Comparison of ENCODE assay signal across 9 cellular contexts in the genomic region with DNA sequence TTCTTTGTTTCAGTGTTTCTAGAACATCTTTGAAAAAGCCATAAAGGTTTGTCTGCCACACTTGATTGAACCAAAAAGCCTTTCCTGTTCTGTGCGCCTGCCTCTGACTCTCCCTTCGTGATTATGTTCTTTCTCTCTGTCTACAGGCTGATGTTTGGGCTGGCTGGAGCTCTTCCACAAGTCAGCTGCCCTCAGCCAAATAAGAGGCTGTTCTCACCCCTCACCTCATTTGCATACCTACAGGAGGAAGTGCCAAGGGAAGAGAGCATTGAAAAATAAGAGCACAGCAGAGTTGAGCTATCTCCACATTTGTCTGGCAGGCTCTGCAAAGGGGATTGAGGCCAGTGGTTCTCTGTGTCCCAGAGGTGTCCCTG. TPM values are rescaled to one million over a fixed set of nuclear protein-coding genes. Genes with fewer than 3 reads are reported as not detected.
A peak's percentile ranks its signal among the peaks of the same experiment; 100 is the strongest.
DNase-seq lines count a peak whose midpoint lies in the region; ATAC-seq and TF ChIP-seq lines count a peak whose summit lies in the region.
"Had no signal": no experiment of that assay in that cellular context is flagged by ENCODE, and none has a peak within 500 bp of the region (broad histone marks: within the 10 kb centered on the region; RNA-seq: fewer than 3 reads in every experiment).

No MANE protein-coding gene starts in this region.

- no peak overlapping the region for H2BK12ac ChIP-seq in neuronal stem cell (ENCODE audit: low read length)

- H3K4me3 ChIP-seq in DOHH2 (ENCODE audit: low read length) (peak overlapping the region; percentile 72), neuronal stem cell (ENCODE audit: low read length in 2 of 2) (no peak overlapping the region)

- TF ChIP-seq CTCF in DOHH2 (IDR thresholded peaks at IDR 0.05; ENCODE audit: low read depth, low read length, poor library complexity, severe bottlenecking): no peak
- TF ChIP-seq CTCF in chondrocyte (IDR thresholded peaks at IDR 0.05): no peak

- H2AK5ac ChIP-seq in neuronal stem cell (ENCODE audit: low read depth, low read length): no peak overlapping the region

- H3K36me3 ChIP-seq in DOHH2 (ENCODE audit: control insufficient read depth, low read length) (peaks cover 49% of the 10 kb centered on the region), neuronal stem cell (replicated peaks in 1 of 2; ENCODE audit: control insufficient read depth in 2 of 2, insufficient read depth in 2 of 2, low read length in 2 of 2) (no peaks in the 10 kb centered on the region)

- H3K27ac ChIP-seq in DOHH2 (ENCODE audit: low read depth, low read length) (peak overlapping the region; percentile 99), neuronal stem cell (replicated peaks; ENCODE audit: low read length) (no peak overlapping the region)

- H3K14ac ChIP-seq in neuronal stem cell (ENCODE audit: low read length): no peak overlapping the region

- peak; percentile 61 for DNase-seq in activated CD8-positive, alpha-beta T cell treated with anti-CD3 and anti-CD28 coated beads, Interleukin-2, amount 10 ng/mL, durations not matched to agents 7 days and 5 days
- no peak for DNase-seq in neuronal stem cell (ENCODE audit: low spot score)
- no peak for DNase-seq in chondrocyte (ENCODE audit: low spot score)
- DNase-seq in NCI-H524 treated with DMSO at 0.1 percent for 48 hours (lab: John Stamatoyannopoulos, UW): no peak
- no peak for DNase-seq in middle frontal gyrus (ENCODE audit: extremely low spot score, low spot score)

- H3K4me1 ChIP-seq in DOHH2 (ENCODE audit: control insufficient read depth, low read length) (peaks cover 92% of the 10 kb centered on the region), neuronal stem cell (ENCODE audit: control insufficient read depth in 2 of 2, insufficient read depth in 1 of 2, low read depth in 1 of 2, low read length in 2 of 2) (peaks cover 0 to 12% of the 10 kb centered on the region in 2 donors)

- H3K27ac Mint-ChIP-seq in activated CD8-positive, alpha-beta T cell treated with anti-CD3 and anti-CD28 coated beads, Interleukin-2, amount 10 ng/mL, durations not matched to agents 7 days and 5 days: no peak overlapping the region
- no peak overlapping the region for H3K27ac Mint-ChIP-seq in chondrocyte (ENCODE audit: unreplicated experiment)

- no peak overlapping the region for H4K91ac ChIP-seq in neuronal stem cell (ENCODE audit: low read depth, low read length, poor library complexity)

- H3K27me3 Mint-ChIP-seq in activated CD8-positive, alpha-beta T cell treated with anti-CD3 and anti-CD28 coated beads, Interleukin-2, amount 10 ng/mL, durations not matched to agents 7 days and 5 days (ENCODE audit: low read depth): no peaks in the 10 kb centered on the region
- peaks cover 21% of the 10 kb centered on the region for H3K27me3 Mint-ChIP-seq in chondrocyte (ENCODE audit: low read depth)

- H3K4me3 Mint-ChIP-seq in activated CD8-positive, alpha-beta T cell treated with anti-CD3 and anti-CD28 coated beads, Interleukin-2, amount 10 ng/mL, durations not matched to agents 7 days and 5 days: no peak overlapping the region
- H3K4me3 Mint-ChIP-seq in chondrocyte (ENCODE audit: unreplicated experiment): no peak overlapping the region
- H3K4me3 Mint-ChIP-seq: neural crest cell had no signal

- no peaks in the 10 kb centered on the region for H4K20me1 ChIP-seq in DOHH2 (ENCODE audit: control insufficient read depth, insufficient read depth, low read depth, low read length)

- peak overlapping the region; percentile 40 for H2AFZ ChIP-seq in neuronal stem cell (ENCODE audit: low read length)

- ATAC-seq in GM19438 (IDR thresholded peaks at IDR 0.05; ENCODE audit: low read depth, unreplicated experiment) (peak; percentile 62), HG03280 (IDR thresholded peaks at IDR 0.05; ENCODE audit: unreplicated experiment) (peak; percentile 62)
- peak; percentile 69 for ATAC-seq in activated CD8-positive, alpha-beta T cell treated with anti-CD3 and anti-CD28 coated beads, Interleukin-2, amount 10 ng/mL, durations not matched to agents 7 days and 5 days

- H3K27me3 ChIP-seq in DOHH2 (ENCODE audit: control insufficient read depth, low read length) (no peaks in the 10 kb centered on the region), neuronal stem cell (ENCODE audit: control insufficient read depth in 3 of 3, insufficient read depth in 3 of 3, low read depth in 1 of 3, low read length in 3 of 3) (peaks cover 0 to 7% (median 0%) of the 10 kb centered on the region in 3 experiments)

- H3K9me2 ChIP-seq in DOHH2 (replicated peaks; ENCODE audit: control insufficient read depth, low read length): no peaks in the 10 kb centered on the region

- no peak overlapping the region for H3K4ac ChIP-seq in neuronal stem cell (ENCODE audit: low read length)

- H3K36me3 Mint-ChIP-seq in activated CD8-positive, alpha-beta T cell treated with anti-CD3 and anti-CD28 coated beads, Interleukin-2, amount 10 ng/mL, durations not matched to agents 7 days and 5 days (ENCODE audit: low read depth): peaks cover 40% of the 10 kb centered on the region
- peaks cover 4% of the 10 kb centered on the region for H3K36me3 Mint-ChIP-seq in chondrocyte (ENCODE audit: low read depth)

- H3K9me3 ChIP-seq in DOHH2 (ENCODE audit: control insufficient read depth, insufficient read depth, low read length): 0 out of 2 replicates have a peak, but pooled peaks cover 3% of the 10 kb centered on the region
- H3K9me3 ChIP-seq in neuronal stem cell (replicated peaks in 1 of 2; ENCODE audit: control insufficient read depth in 2 of 2, insufficient read depth in 1 of 2, low read depth in 1 of 2, low read length in 2 of 2): peaks cover 3 to 4% of the 10 kb centered on the region in 2 donors

- no peak overlapping the region for H2BK5ac ChIP-seq in neuronal stem cell (ENCODE audit: low read length)

- H3K79me1 ChIP-seq in neuronal stem cell (ENCODE audit: low read depth, low read length): peaks cover 2% of the 10 kb centered on the region

- peaks cover 44% of the 10 kb centered on the region for H3K4me1 Mint-ChIP-seq in activated CD8-positive, alpha-beta T cell treated with anti-CD3 and anti-CD28 coated beads, Interleukin-2, amount 10 ng/mL, durations not matched to agents 7 days and 5 days (ENCODE audit: low read depth)
- no peaks in the 10 kb centered on the region for H3K4me1 Mint-ChIP-seq in chondrocyte (ENCODE audit: low read depth)
- H3K4me1 Mint-ChIP-seq: neural crest cell had no signal

- H4K8ac ChIP-seq in neuronal stem cell (ENCODE audit: low read depth, low read length): no peak overlapping the region

- no peak overlapping the region for H3K9ac ChIP-seq in neuronal stem cell (ENCODE audit: low read depth, low read length, poor library complexity)

- H3K18ac ChIP-seq in neuronal stem cell (ENCODE audit: low read length): no peak overlapping the region

- no CpG with 5 or more reads among the region's 2 CpGs for WGBS in neuronal stem cell (ENCODE audit: extremely low coverage in 2 of 2, insufficient read length in 2 of 2, insufficient replicate concordance in 1 of 2), 2 donors

- H2BK120ac ChIP-seq in neuronal stem cell (ENCODE audit: low read depth, low read length): no peak overlapping the region

- H3K23ac ChIP-seq in neuronal stem cell (ENCODE audit: low read depth, low read length, poor library complexity): no peak overlapping the region

- POLR2A ChIA-PET in activated CD8-positive, alpha-beta T cell treated with anti-CD3 and anti-CD28 coated beads, Interleukin-2, amount 10 ng/mL, durations not matched to agents 7 days and 5 days (lab: Charles Lee): interaction anchor here (0.6 to 2.5 kb wide), 4 partner anchors 8 to 24 kb away, joined by 3 to 42 read pairs (median 4); a partner anchor contains a TSS

- CTCF ChIA-PET in activated CD8-positive, alpha-beta T cell treated with anti-CD3 and anti-CD28 coated beads, Interleukin-2, amount 10 ng/mL, durations not matched to agents 7 days and 5 days (lab: Charles Lee): interaction anchor here (1.0 to 2.2 kb wide), 7 partner anchors 8 to 175 kb away, joined by 3 to 19 read pairs (median 7); a partner anchor contains a TSS

- peaks cover 63% of the 10 kb centered on the region for H3K79me2 ChIP-seq in DOHH2 (ENCODE audit: control insufficient read depth, low read length)

- H2BK15ac ChIP-seq in neuronal stem cell (ENCODE audit: low read length): no peak overlapping the region

- peaks cover 8% of the 10 kb centered on the region for H3K9me3 Mint-ChIP-seq in activated CD8-positive, alpha-beta T cell treated with anti-CD3 and anti-CD28 coated beads, Interleukin-2, amount 10 ng/mL, durations not matched to agents 7 days and 5 days (ENCODE audit: insufficient read depth)
- peaks cover 7% of the 10 kb centered on the region for H3K9me3 Mint-ChIP-seq in chondrocyte (ENCODE audit: low read depth)

- peak overlapping the region; percentile 99 for H3K4me2 ChIP-seq in DOHH2 (ENCODE audit: low read length)
- no peak overlapping the region for H3K4me2 ChIP-seq in neuronal stem cell (ENCODE audit: insufficient read depth, low read length, poor library complexity, severe bottlenecking)

- H3F3A ChIP-seq in DOHH2 (ENCODE audit: control insufficient read depth, insufficient read depth): peaks cover 59% of the 10 kb centered on the region

RNA-seq across cellular contexts. Expression of a gene that starts 15.8 kb away (rescaled TPM):
- 100 to 1,000 TPM; 108 to 122 TPM for total RNA-seq in activated CD8-positive, alpha-beta T cell treated with anti-CD3 and anti-CD28 coated beads, Interleukin-2, amount 10 ng/mL, durations not matched to agents 7 days and 5 days
- 4.5 TPM for polyA plus RNA-seq in neuronal stem cell (2013, experiment 1 of 2)
- polyA plus RNA-seq in neuronal stem cell (2013, experiment 2 of 2): 4.4 TPM
- total RNA-seq in chondrocyte: 0.20 to 0.48 TPM (median 0.21 TPM) in 3 replicates

RNA-seq across cellular contexts. Expression of a gene that starts 43.5 kb away (rescaled TPM):
- total RNA-seq in activated CD8-positive, alpha-beta T cell treated with anti-CD3 and anti-CD28 coated beads, Interleukin-2, amount 10 ng/mL, durations not matched to agents 7 days and 5 days: not detected
- not detected for polyA plus RNA-seq in neuronal stem cell (2013, experiment 1 of 2)
- polyA plus RNA-seq in neuronal stem cell (2013, experiment 2 of 2): not detected
- not detected in 3 replicates for total RNA-seq in chondrocyte
- total RNA-seq: neural crest cell had no signal

Comparison
In these comparisons a context has a peak if more than half of its experiments do, and no peak if none do; other contexts are left out.
1. RNA of a gene that starts 15.8 kb away (total RNA-seq): 108 to 122 TPM in activated CD8-positive, alpha-beta T cell treated with anti-CD3 and anti-CD28 coated beads, Interleukin-2, amount 10 ng/mL, durations not matched to agents 7 days and 5 days; 0.20 to 0.48 TPM in chondrocyte; every median in the first group is over 10 times any median in the second.
2. Peak in every context shown above with its lines, with median percentiles within 50 percentile points of each other: ATAC-seq.